8 cellular contexts compared by ENCODE assay signal in the genomic region with DNA sequence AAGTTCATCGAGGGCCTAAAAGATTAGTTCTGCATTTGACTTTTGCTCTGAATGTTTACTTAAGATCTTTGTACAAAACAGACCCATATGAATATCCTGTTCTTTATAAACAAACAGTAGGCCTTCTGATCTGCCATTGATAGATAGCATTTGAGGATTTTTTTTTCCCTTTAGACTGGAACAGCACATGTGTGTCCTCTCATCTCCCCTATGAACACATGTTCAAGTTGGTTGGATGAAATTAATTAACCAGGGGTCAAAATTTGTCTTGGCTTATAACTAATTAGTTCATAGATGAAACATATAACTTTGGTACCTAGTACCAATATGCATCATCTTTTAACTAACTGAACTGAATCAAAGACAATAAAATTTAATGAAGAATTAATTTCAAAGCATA.
"Had no signal": no experiment of that assay in that cellular context is flagged by ENCODE, and none has a peak within 500 bp of the region (broad histone marks: within the 10 kb centered on the region; RNA-seq: fewer than 3 reads in every experiment).

No MANE protein-coding gene starts in this region.

- DNase-seq: GDM1, GF-D8 had no signal

- ATAC-seq: GM12878 had no signal

- FAIRE-seq: G401.6, GM12878, GM12891, GM12892, GM18507, GM19239 had no signal

- H3K4me3 ChIP-seq: GM12878 had no signal
